In the genomic region with DNA sequence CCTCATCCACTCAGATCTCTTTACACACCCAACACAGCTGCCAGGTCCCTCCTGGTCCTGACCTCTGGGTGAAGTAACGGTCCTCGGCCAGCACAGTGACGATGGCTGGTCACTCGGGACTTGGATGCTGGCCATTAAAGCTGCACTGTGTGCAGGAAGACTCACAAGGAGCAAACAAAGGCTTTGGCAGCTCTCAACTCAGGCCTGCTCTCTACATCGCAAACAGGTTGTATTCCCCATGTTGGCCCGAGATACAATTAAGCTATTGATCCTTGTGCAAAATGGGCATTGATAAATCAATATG, we compare ENCODE assay signal across 9 cellular contexts.
A peak's percentile ranks its signal among the peaks of the same experiment; 100 is the strongest.
DNase-seq lines count a peak whose midpoint lies in the region; ATAC-seq and TF ChIP-seq lines count a peak whose summit lies in the region.
"Had no signal": no experiment of that assay in that cellular context is flagged by ENCODE, and none has a peak within 500 bp of the region (broad histone marks: within the 10 kb centered on the region; RNA-seq: fewer than 3 reads in every experiment).

No MANE protein-coding gene starts in this region.

- peak; percentile 16 for DNase-seq in astrocyte of the hippocampus (ENCODE audit: low read depth, low spot score)
- DNase-seq in left lobe of liver (ENCODE audit: low spot score): peak; percentile 76
- peak; percentile 68 for DNase-seq in superior temporal gyrus (ENCODE audit: extremely low spot score)
- DNase-seq in colonic mucosa: no peak
- no peak for DNase-seq in NCI-H226
- DNase-seq in activated T-cell treated with anti-CD3 and anti-CD28 coated beads for 4 hours: no peak
- DNase-seq: NCI-H2081 treated with DMSO at 0.1 percent for 48 hours had no signal

- H3K4me1 ChIP-seq in OCI-LY3 (ENCODE audit: low read length) (0 out of 2 replicates have a peak, but pooled peaks cover 3% of the 10 kb centered on the region), colonic mucosa (no peaks in the 10 kb centered on the region)

- no peaks in the 10 kb centered on the region for H3K79me2 ChIP-seq in OCI-LY3 (ENCODE audit: low read length)

- no peak overlapping the region; the same call in 1 of the 2 replicates for H2AFZ ChIP-seq in OCI-LY3 (ENCODE audit: low read depth, low read length)

- no peak overlapping the region for H3K4me3 ChIP-seq in OCI-LY3 (ENCODE audit: low read length)
- no peak overlapping the region for H3K4me3 ChIP-seq in colonic mucosa

- H3K27me3 ChIP-seq in OCI-LY3 (ENCODE audit: low read depth, low read length) (no peaks in the 10 kb centered on the region), colonic mucosa (no peaks in the 10 kb centered on the region)

- intact Hi-C loops in colonic mucosa (cut with DNase I): no loop called here

- H3K9me3 ChIP-seq in OCI-LY3 (ENCODE audit: insufficient read depth, low read length): 0 out of 2 replicates have a peak, but pooled peaks cover 5% of the 10 kb centered on the region
- H3K9me3 ChIP-seq in colonic mucosa: no peaks in the 10 kb centered on the region

- TF ChIP-seq CTCF in OCI-LY3 (IDR thresholded peaks at IDR 0.05; ENCODE audit: low read depth, low read length) (no peak), colonic mucosa (IDR thresholded peaks at IDR 0.05) (no peak)

- ATAC-seq in left lobe of liver (peak; percentile 90), HG02588 (IDR thresholded peaks at IDR 0.05; ENCODE audit: unreplicated experiment) (no peak)

- H3K36me3 ChIP-seq in OCI-LY3 (replicated peaks; ENCODE audit: low read depth, low read length): no peaks in the 10 kb centered on the region
- H3K36me3 ChIP-seq in colonic mucosa: no peaks in the 10 kb centered on the region

- H4K20me1 ChIP-seq in OCI-LY3 (ENCODE audit: insufficient read depth, low read length): no peaks in the 10 kb centered on the region

- H3K4me2 ChIP-seq in OCI-LY3 (ENCODE audit: low read length): peak overlapping the region; percentile 50

- H3K27ac ChIP-seq in OCI-LY3 (ENCODE audit: low read length) (no peak overlapping the region), colonic mucosa (no peak overlapping the region)

- H3K9ac ChIP-seq in OCI-LY3 (ENCODE audit: low read length): no peak overlapping the region
- H3K9ac ChIP-seq in colonic mucosa (ENCODE audit: low read depth in 2 of 2, low read length in 2 of 2): no peak overlapping the region

Comparison
In these comparisons a context has a peak if more than half of its experiments do, and no peak if none do; other contexts are left out.
1. DNase-seq: peak in astrocyte of the hippocampus (single experiment), left lobe of liver (single experiment) and superior temporal gyrus (single experiment); none in colonic mucosa (single experiment), NCI-H226 (single experiment) and activated T-cell treated with anti-CD3 and anti-CD28 coated beads for 4 hours (single experiment).